In genomic region chr11:70537576-70538571, GRCh38 we compare ENCODE assay signal across 12 cellular contexts.
"Had no signal": no experiment of that assay in that cellular context is flagged by ENCODE, and none has a peak within 500 bp of the region (broad histone marks: within the 10 kb centered on the region; RNA-seq: fewer than 3 reads in every experiment).

No MANE protein-coding gene starts in this region.

- DNase-seq: activated CD4-positive, alpha-beta memory T cell treated with anti-CD3 and anti-CD28 coated beads, Interleukin-2, amount 10 ng/mL, durations not matched to agents 7 days and 5 days; activated CD4-positive, alpha-beta T cell treated with anti-CD3 and anti-CD28 coated beads for 36 hours; activated naive CD4-positive, alpha-beta T cell; caudate nucleus; effector CD8-positive, alpha-beta T cell; naive B cell; occipital lobe; T-cell; uterus had no signal

- H3K9me3 ChIP-seq: psoas muscle, uterus had no signal

- H3K36me3 ChIP-seq: uterus had no signal

- H3K4me1 ChIP-seq: psoas muscle, uterus had no signal

- H3K27ac ChIP-seq: coronary artery, psoas muscle, uterus, VCaP had no signal

- H3K27me3 ChIP-seq: uterus had no signal

- H3K4me3 ChIP-seq: coronary artery, psoas muscle, uterus had no signal
